ENCODE assay signal across 17 cellular contexts in the genomic region with DNA sequence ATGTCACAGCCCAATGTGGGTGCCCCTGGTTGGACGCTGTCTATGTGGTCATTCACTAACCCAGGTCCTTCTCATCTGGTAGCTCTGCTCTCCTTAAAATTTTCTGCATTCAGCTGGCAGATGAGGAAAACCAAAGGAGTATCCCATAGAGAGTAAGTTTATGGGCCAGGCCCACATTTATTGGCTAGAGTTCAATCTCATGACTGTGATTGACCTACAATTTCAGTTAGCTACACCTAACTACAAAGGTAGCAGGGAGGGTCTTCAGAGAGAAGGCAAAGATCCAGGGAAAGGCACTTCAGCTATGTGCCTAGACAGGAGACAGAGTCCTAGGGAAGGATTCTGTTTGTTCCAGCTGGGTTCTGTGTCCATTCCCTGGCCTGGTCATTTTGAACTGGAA. TPM values are rescaled to one million over a fixed set of nuclear protein-coding genes. Genes with fewer than 3 reads are reported as not detected.
DNase-seq lines count a peak whose midpoint lies in the region; FAIRE-seq and TF ChIP-seq lines count a peak whose summit lies in the region.
"Had no signal": no experiment of that assay in that cellular context is flagged by ENCODE, and none has a peak within 500 bp of the region (broad histone marks: within the 10 kb centered on the region; RNA-seq: fewer than 3 reads in every experiment).

No MANE protein-coding gene starts in this region.

- H3K4me3 Mint-ChIP-seq in T-helper 1 cell treated with Interleukin-12 subunit alpha and Interleukin-12 subunit beta and Interleukin-4 antibody, amounts not matched to agents 30 μg/mL and 1 μg/mL, for 36 hours = peak overlapping the region; percentile 74
- no peak overlapping the region for H3K4me3 Mint-ChIP-seq in astrocyte (ENCODE audit: unreplicated experiment)
- no peak overlapping the region for H3K4me3 Mint-ChIP-seq in osteocyte (ENCODE audit: unreplicated experiment)
- H3K4me3 Mint-ChIP-seq: dendritic cell treated with granulocyte-macrophage colony-stimulating factor and Interleukin-4, amounts not matched to agents 40 ng/mL and 50 ng/mL, for 4 days; nephron had no signal

- peaks cover 18% of the 10 kb centered on the region for H3K36me3 Mint-ChIP-seq in T-helper 1 cell treated with Interleukin-12 subunit alpha and Interleukin-12 subunit beta and Interleukin-4 antibody, amounts not matched to agents 30 μg/mL and 1 μg/mL, for 36 hours (ENCODE audit: low read depth)
- no peaks in the 10 kb centered on the region for H3K36me3 Mint-ChIP-seq in astrocyte (ENCODE audit: low read depth, unreplicated experiment)
- H3K36me3 Mint-ChIP-seq in osteocyte (ENCODE audit: unreplicated experiment) = no peaks in the 10 kb centered on the region

- no peaks in the 10 kb centered on the region for H3K27me3 Mint-ChIP-seq in T-helper 1 cell treated with Interleukin-12 subunit alpha and Interleukin-12 subunit beta and Interleukin-4 antibody, amounts not matched to agents 30 μg/mL and 1 μg/mL, for 36 hours (ENCODE audit: low read depth)
- H3K27me3 Mint-ChIP-seq in astrocyte (ENCODE audit: low read depth, unreplicated experiment) (peaks cover 8% of the 10 kb centered on the region), osteocyte (ENCODE audit: unreplicated experiment) (no peaks in the 10 kb centered on the region)

- FAIRE-seq in astrocyte (lab: Jason Lieb, UNC) = no peak

- H3K9ac ChIP-seq in astrocyte (ENCODE audit: low read length) = no peak overlapping the region

- no peak for DNase-seq in T-helper 1 cell
- no peak for DNase-seq in astrocyte (ENCODE audit: low read depth)
- DNase-seq in osteocyte (ENCODE audit: extremely low spot score, unreplicated experiment) = no peak
- DNase-seq in D341Med (ENCODE audit: low spot score) = no peak
- DNase-seq in DMS53 (lab: John Stamatoyannopoulos, UW) = no peak
- DNase-seq in T-helper 9 cell = no peak
- DNase-seq: 8988T, COR-L47, NCI-H2081 treated with DMSO at 0.1 percent for 48 hours had no signal

- peak overlapping the region; percentile 19 for H3K4me2 ChIP-seq in astrocyte (ENCODE audit: low read length)

- peak overlapping the region; percentile 98 for H3K27ac ChIP-seq in KOPT-K1 (ENCODE audit: low read depth, low read length, poor library complexity, severe bottlenecking)
- H3K27ac ChIP-seq in astrocyte (ENCODE audit: low read depth, low read length) = no peak overlapping the region
- H3K27ac ChIP-seq: right atrium auricular region, uterus had no signal

- H4K20me1 ChIP-seq in astrocyte (ENCODE audit: insufficient read depth, low read length) = no peaks in the 10 kb centered on the region

- no peaks in the 10 kb centered on the region for H3K27me3 ChIP-seq in astrocyte (ENCODE audit: insufficient read depth, low read length)
- H3K27me3 ChIP-seq: left lung, MG63, right atrium auricular region, uterus had no signal

- H3K27ac Mint-ChIP-seq in T-helper 1 cell treated with Interleukin-12 subunit alpha and Interleukin-12 subunit beta and Interleukin-4 antibody, amounts not matched to agents 30 μg/mL and 1 μg/mL, for 36 hours = peak overlapping the region; percentile 99
- H3K27ac Mint-ChIP-seq in astrocyte (ENCODE audit: unreplicated experiment) (no peak overlapping the region), osteocyte (ENCODE audit: unreplicated experiment) (peak overlapping the region; percentile 71)

- H2AFZ ChIP-seq in astrocyte (ENCODE audit: low read depth, low read length) = no peak overlapping the region

- H3K9me3 ChIP-seq in KOPT-K1 (ENCODE audit: insufficient read depth, low read length, poor library complexity, severe bottlenecking) = peaks cover 4% of the 10 kb centered on the region
- no peaks in the 10 kb centered on the region for H3K9me3 ChIP-seq in astrocyte (ENCODE audit: insufficient read depth, low read depth, low read length)
- H3K9me3 ChIP-seq: left lung, MG63, right atrium auricular region, uterus had no signal

- H3K79me2 ChIP-seq in astrocyte (ENCODE audit: insufficient read depth, low read length) = no peaks in the 10 kb centered on the region

- no peak for TF ChIP-seq CTCF in astrocyte (IDR thresholded peaks at IDR 0.05; ENCODE audit: insufficient read depth, low read depth, low read length)
- no peak for TF ChIP-seq CTCF in osteocyte (IDR thresholded peaks at IDR 0.05)

- peaks cover 61% of the 10 kb centered on the region for H3K4me1 Mint-ChIP-seq in T-helper 1 cell treated with Interleukin-12 subunit alpha and Interleukin-12 subunit beta and Interleukin-4 antibody, amounts not matched to agents 30 μg/mL and 1 μg/mL, for 36 hours (ENCODE audit: low read depth)
- H3K4me1 Mint-ChIP-seq in astrocyte (ENCODE audit: low read depth, unreplicated experiment) (peaks cover 24% of the 10 kb centered on the region), osteocyte (ENCODE audit: unreplicated experiment) (peaks cover 26% of the 10 kb centered on the region)

- no peak overlapping the region for H3K4me3 ChIP-seq in astrocyte (ENCODE audit: insufficient read depth, low read depth, low read length)
- H3K4me3 ChIP-seq: left lung, MG63, right atrium auricular region, uterus had no signal

- peaks cover 13% of the 10 kb centered on the region for H3K9me3 Mint-ChIP-seq in T-helper 1 cell treated with Interleukin-12 subunit alpha and Interleukin-12 subunit beta and Interleukin-4 antibody, amounts not matched to agents 30 μg/mL and 1 μg/mL, for 36 hours
- H3K9me3 Mint-ChIP-seq in astrocyte (ENCODE audit: unreplicated experiment) (peaks cover 7% of the 10 kb centered on the region), osteocyte (ENCODE audit: unreplicated experiment) (peaks cover 4% of the 10 kb centered on the region)
- H3K9me3 Mint-ChIP-seq: dendritic cell treated with granulocyte-macrophage colony-stimulating factor and Interleukin-4, amounts not matched to agents 40 ng/mL and 50 ng/mL, for 4 days; nephron had no signal

- H3K36me3 ChIP-seq in KOPT-K1 (ENCODE audit: insufficient read depth, low read length) = no peaks in the 10 kb centered on the region
- H3K36me3 ChIP-seq in astrocyte (ENCODE audit: insufficient read depth, low read length) = no peaks in the 10 kb centered on the region
- H3K36me3 ChIP-seq: left lung, right atrium auricular region, uterus had no signal

- peaks cover 29% of the 10 kb centered on the region for H3K4me1 ChIP-seq in astrocyte (ENCODE audit: insufficient read depth, low read length)
- H3K4me1 ChIP-seq: right atrium auricular region, uterus had no signal

RNA-seq across cellular contexts. Expression of gene PPIF, which starts 23.7 kb away (rescaled TPM):
- total RNA-seq in astrocyte (25.3 and 31.7 TPM in 2 replicates), osteocyte (17.0 and 20.7 TPM in 2 replicates)
